ENCODE assay signal across 9 cellular contexts in genomic region chr13:79522583-79522982, GRCh38. TPM values are rescaled to one million over a fixed set of nuclear protein-coding genes. Genes with fewer than 3 reads are reported as not detected.
DNase-seq lines count a peak whose midpoint lies in the region; ATAC-seq and TF ChIP-seq lines count a peak whose summit lies in the region.
"Had no signal": no experiment of that assay in that cellular context is flagged by ENCODE, and none has a peak within 500 bp of the region (broad histone marks: within the 10 kb centered on the region; RNA-seq: fewer than 3 reads in every experiment).

No MANE protein-coding gene starts in this region.

- H3K4me1 ChIP-seq in esophagus squamous epithelium (peaks cover 0 to 18% (median 0%) of the 10 kb centered on the region in 3 donors), H9 (ENCODE audit: insufficient read depth, low read length) (no peaks in the 10 kb centered on the region)

- peak; percentile 98 for ATAC-seq in HG03457 (IDR thresholded peaks at IDR 0.05; ENCODE audit: unreplicated experiment)

- no peak overlapping the region for H3K4me2 ChIP-seq in H9 (ENCODE audit: insufficient read depth, insufficient read length, low read length)

- H3K4ac ChIP-seq in H9 (ENCODE audit: low read depth, low read length) = no peak overlapping the region

- no peak overlapping the region for H3K27ac ChIP-seq in esophagus squamous epithelium
- no peak overlapping the region for H3K27ac ChIP-seq in H9 (ENCODE audit: insufficient read length, low read depth, low read length)
- H3K27ac ChIP-seq: epithelial cell of prostate had no signal

- H2AK5ac ChIP-seq in H9 (ENCODE audit: insufficient read length, low read length) = no peak overlapping the region

- no peak overlapping the region for H3K27ac Mint-ChIP-seq in H9

- H3K14ac ChIP-seq in H9 (ENCODE audit: insufficient read depth, low read length) = no peak overlapping the region

- DNase-seq in GM10248 (ENCODE audit: extremely low spot score) (peak; percentile 45), GM20000 (ENCODE audit: low spot score) (peak; percentile 42), astrocyte of the cerebellum (ENCODE audit: low read depth) (peak; percentile 97), NCI-H2081 treated with DMSO at 0.1 percent for 48 hours (lab: John Stamatoyannopoulos, UW) (no peak), esophagus squamous epithelium (lab: John Stamatoyannopoulos, UW) (no peak), hippocampal formation (lab: John Stamatoyannopoulos, UW) (no peak), H9 (no peak)

- in situ Hi-C loops in astrocyte of the cerebellum (cut with HindIII; ENCODE audit: low sequenced_read_pairs) = loop anchor here (5.0 kb wide), 1 partner anchor 80 kb away; no protein-coding TSS in a partner anchor

- no peaks in the 10 kb centered on the region for H3K79me2 ChIP-seq in H9 (ENCODE audit: insufficient read depth, low read length)

- H3K23ac ChIP-seq in H9 (ENCODE audit: insufficient read length, low read depth, low read length) = no peak overlapping the region

- no peak overlapping the region for H2BK12ac ChIP-seq in H9 (ENCODE audit: insufficient read length, low read depth, low read length)

- no peak overlapping the region for H4K91ac ChIP-seq in H9 (ENCODE audit: insufficient read length, low read depth, low read length)

- H2BK15ac ChIP-seq in H9 (ENCODE audit: low read depth, low read length) = no peak overlapping the region

- no peak for TF ChIP-seq POLR2A in esophagus squamous epithelium (IDR thresholded peaks at IDR 0.05)

- no peak overlapping the region for H2BK20ac ChIP-seq in H9 (ENCODE audit: low read depth, low read length, poor library complexity, severe bottlenecking)

- H4K5ac ChIP-seq in H9 (ENCODE audit: insufficient read length, low read depth, low read length) = no peak overlapping the region

- intact Hi-C loops in esophagus squamous epithelium (cut with DNase I) = no loop called here

- H2BK120ac ChIP-seq in H9 (ENCODE audit: low read depth, low read length, poor library complexity, severe bottlenecking) = no peak overlapping the region

- H3K79me1 ChIP-seq in H9 (ENCODE audit: insufficient read depth, low read depth, low read length, poor library complexity, severe bottlenecking) = no peaks in the 10 kb centered on the region

- no peaks in the 10 kb centered on the region for H3K9me3 Mint-ChIP-seq in H9

- H3T11ph ChIP-seq in H9 (ENCODE audit: low read length) = no peak overlapping the region

- no peak overlapping the region for H3K56ac ChIP-seq in H9 (ENCODE audit: insufficient read length, low read depth, low read length)

- no peaks in the 10 kb centered on the region for H4K20me1 ChIP-seq in H9 (ENCODE audit: control insufficient read depth, insufficient read depth, insufficient read length)

- H3K9me3 ChIP-seq in esophagus squamous epithelium (no peaks in the 10 kb centered on the region), H9 (ENCODE audit: control insufficient read depth, low read depth, low read length) (no peaks in the 10 kb centered on the region)

- H3K36me3 ChIP-seq in esophagus squamous epithelium = peaks cover 0 to 70% (median 0%) of the 10 kb centered on the region in 3 donors

- no peaks in the 10 kb centered on the region for H3K27me3 Mint-ChIP-seq in H9 (ENCODE audit: low read depth)

- H2BK5ac ChIP-seq in H9 (ENCODE audit: insufficient read length, low read length) = no peak overlapping the region

- H3K36me3 Mint-ChIP-seq in H9 (ENCODE audit: insufficient read depth in 1 of 3, low read depth in 3 of 3) = peaks cover 0 to 10% (median 0%) of the 10 kb centered on the region in 3 experiments; a peak in 2 of 7 replicates

- TF ChIP-seq CTCF in GM10248 (IDR thresholded peaks at IDR 0.05; ENCODE audit: control extremely low read depth, extremely low read depth, low read depth, missing control alignments) (no peak), GM20000 (IDR thresholded peaks at IDR 0.05; ENCODE audit: extremely low read depth, missing control alignments) (no peak), astrocyte of the cerebellum (IDR thresholded peaks at IDR 0.05; ENCODE audit: low read depth, low read length, missing control alignments) (no peak), esophagus squamous epithelium (IDR thresholded peaks at IDR 0.05) (no peak), H9 (conservative IDR thresholded peaks at IDR 0.05) (no peak)

- no peaks in the 10 kb centered on the region for H3K23me2 ChIP-seq in H9 (ENCODE audit: insufficient read length, low read depth, low read length, poor library complexity, severe bottlenecking)

- no peak overlapping the region for H3K9ac ChIP-seq in H9 (ENCODE audit: extremely low read depth, insufficient read length, low read length)

- no peak overlapping the region for H2AFZ ChIP-seq in H9 (ENCODE audit: low read length)

- H3K4me3 ChIP-seq in astrocyte of the cerebellum (ENCODE audit: low read depth, low read length) = no peak overlapping the region
- H3K4me3 ChIP-seq in esophagus squamous epithelium = no peak overlapping the region

- no peak overlapping the region for H4K8ac ChIP-seq in H9 (replicated peaks; ENCODE audit: insufficient read length, low read depth, low read length)

- CTCF ChIA-PET in GM10248 (lab: Yijun Ruan, JAX) = interaction anchor here (0.8 to 1.9 kb wide), 4 partner anchors 12 to 99 kb away, joined by 3 to 7 read pairs (median 4); no protein-coding TSS in a partner anchor

- no peaks in the 10 kb centered on the region for H3K4me1 Mint-ChIP-seq in H9

- H3K27me3 ChIP-seq in esophagus squamous epithelium = no peaks in the 10 kb centered on the region
- no peaks in the 10 kb centered on the region for H3K27me3 ChIP-seq in H9 (ENCODE audit: insufficient read depth, low read length)

- POLR2A ChIA-PET in GM10248 (lab: Yijun Ruan, JAX) = no interaction called here

- no peak overlapping the region for H3K18ac ChIP-seq in H9 (ENCODE audit: insufficient read length, low read depth, low read length)

- H3K4me3 Mint-ChIP-seq in H9 = no peak overlapping the region

RNA-seq across cellular contexts. Expression of gene NDFIP2, which starts 41.6 kb away (rescaled TPM):
- total RNA-seq in esophagus squamous epithelium = 10 to 100 TPM; 37.8 to 81.9 (median 54.8) TPM
- total RNA-seq in H9 (2021) = 26.5 and 31.0 TPM in 2 replicates

Comparison
In these comparisons a context has a peak if more than half of its experiments do, and no peak if none do; other contexts are left out.
1. DNase-seq: peak in GM10248 (single experiment), GM20000 (single experiment) and astrocyte of the cerebellum (single experiment); none in NCI-H2081 treated with DMSO at 0.1 percent for 48 hours (single experiment), esophagus squamous epithelium (single experiment), hippocampal formation (0 of 2) and H9 (single experiment).